In genomic region chr6:148677594-148678476, GRCh38 we compare ENCODE assay signal across 14 cellular contexts.
DNase-seq lines count a peak whose midpoint lies in the region; ATAC-seq, FAIRE-seq and TF ChIP-seq lines count a peak whose summit lies in the region.
"Had no signal": no experiment of that assay in that cellular context is flagged by ENCODE, and none has a peak within 500 bp of the region (broad histone marks: within the 10 kb centered on the region; RNA-seq: fewer than 3 reads in every experiment).

No MANE protein-coding gene starts in this region.

- DNase-seq in GM12892 (ENCODE audit: insufficient read length) (no peak), OCI-M1 (lab: John Stamatoyannopoulos, UW) (peak; percentile 72), NCI-H526 treated with DMSO at 0.1 percent for 48 hours (lab: John Stamatoyannopoulos, UW) (no peak), hepatocyte (ENCODE audit: low spot score) (no peak), uterus (no peak)
- no peak for DNase-seq in activated naive CD4-positive, alpha-beta T cell treated with anti-CD3 and anti-CD28 coated beads, Interleukin-2, amount 50 U/mL, for 16 hours
- DNase-seq: adrenal gland, midbrain, NCI-H345 had no signal

- H3K27me3 ChIP-seq in hepatocyte (no peaks in the 10 kb centered on the region), uterus (no peaks in the 10 kb centered on the region)
- H3K27me3 ChIP-seq: adrenal gland had no signal

- no peak for TF ChIP-seq CTCF in hepatocyte (IDR thresholded peaks at IDR 0.05; ENCODE audit: poor library complexity)
- TF ChIP-seq CTCF in uterus (IDR thresholded peaks at IDR 0.05), result no peak

- H3K4me2 ChIP-seq in hepatocyte, result no peak overlapping the region

- WGBS in hepatocyte (ENCODE audit: low lambda C conversion rate, missing lambda C conversion rate), result 91% methylated on average over 8 of the region's 8 CpGs

- intact Hi-C loops in uterus (cut with DNase I; ENCODE audit: low total_unique reads), result no loop called here

- no peaks in the 10 kb centered on the region for H3K9me2 ChIP-seq in hepatocyte (replicated peaks; ENCODE audit: insufficient read depth)

- TF ChIP-seq POLR2A in GM12892 (IDR thresholded peaks at IDR 0.05; ENCODE audit: low read depth, low read length) (no peak), uterus (IDR thresholded peaks at IDR 0.05) (no peak)

- no peaks in the 10 kb centered on the region for H3K4me1 ChIP-seq in hepatocyte (ENCODE audit: insufficient read depth)
- no peaks in the 10 kb centered on the region for H3K4me1 ChIP-seq in uterus
- H3K4me1 ChIP-seq: adrenal gland had no signal

- no peaks in the 10 kb centered on the region for H4K20me1 ChIP-seq in hepatocyte (ENCODE audit: insufficient read depth, poor library complexity, severe bottlenecking)

- H2AFZ ChIP-seq in hepatocyte, result no peak overlapping the region

- H3K79me2 ChIP-seq in hepatocyte, result no peaks in the 10 kb centered on the region

- no peaks in the 10 kb centered on the region for H3K36me3 ChIP-seq in hepatocyte (replicated peaks; ENCODE audit: insufficient read depth, low read depth)
- no peaks in the 10 kb centered on the region for H3K36me3 ChIP-seq in uterus
- H3K36me3 ChIP-seq: adrenal gland had no signal

- no peak overlapping the region for H3K27ac ChIP-seq in hepatocyte
- no peak overlapping the region for H3K27ac ChIP-seq in uterus
- H3K27ac ChIP-seq: adrenal gland, C4-2B, VCaP had no signal

- peak; percentile 90 for FAIRE-seq in GM12892 (lab: Jason Lieb, UNC)
- FAIRE-seq: H54 had no signal

- ATAC-seq in GM21367 (IDR thresholded peaks at IDR 0.05; ENCODE audit: unreplicated experiment) (peak; percentile 87), HG03103 (IDR thresholded peaks at IDR 0.05; ENCODE audit: low read depth, unreplicated experiment) (peak; percentile 73)

- no peak overlapping the region for H3K4me3 ChIP-seq in hepatocyte
- no peak overlapping the region for H3K4me3 ChIP-seq in uterus
- H3K4me3 ChIP-seq: adrenal gland had no signal

- H3K9me3 ChIP-seq in hepatocyte (ENCODE audit: low read depth) (no peaks in the 10 kb centered on the region), uterus (no peaks in the 10 kb centered on the region)
- H3K9me3 ChIP-seq: adrenal gland had no signal
